Comparison of ENCODE assay signal across 9 cellular contexts in the genomic region with DNA sequence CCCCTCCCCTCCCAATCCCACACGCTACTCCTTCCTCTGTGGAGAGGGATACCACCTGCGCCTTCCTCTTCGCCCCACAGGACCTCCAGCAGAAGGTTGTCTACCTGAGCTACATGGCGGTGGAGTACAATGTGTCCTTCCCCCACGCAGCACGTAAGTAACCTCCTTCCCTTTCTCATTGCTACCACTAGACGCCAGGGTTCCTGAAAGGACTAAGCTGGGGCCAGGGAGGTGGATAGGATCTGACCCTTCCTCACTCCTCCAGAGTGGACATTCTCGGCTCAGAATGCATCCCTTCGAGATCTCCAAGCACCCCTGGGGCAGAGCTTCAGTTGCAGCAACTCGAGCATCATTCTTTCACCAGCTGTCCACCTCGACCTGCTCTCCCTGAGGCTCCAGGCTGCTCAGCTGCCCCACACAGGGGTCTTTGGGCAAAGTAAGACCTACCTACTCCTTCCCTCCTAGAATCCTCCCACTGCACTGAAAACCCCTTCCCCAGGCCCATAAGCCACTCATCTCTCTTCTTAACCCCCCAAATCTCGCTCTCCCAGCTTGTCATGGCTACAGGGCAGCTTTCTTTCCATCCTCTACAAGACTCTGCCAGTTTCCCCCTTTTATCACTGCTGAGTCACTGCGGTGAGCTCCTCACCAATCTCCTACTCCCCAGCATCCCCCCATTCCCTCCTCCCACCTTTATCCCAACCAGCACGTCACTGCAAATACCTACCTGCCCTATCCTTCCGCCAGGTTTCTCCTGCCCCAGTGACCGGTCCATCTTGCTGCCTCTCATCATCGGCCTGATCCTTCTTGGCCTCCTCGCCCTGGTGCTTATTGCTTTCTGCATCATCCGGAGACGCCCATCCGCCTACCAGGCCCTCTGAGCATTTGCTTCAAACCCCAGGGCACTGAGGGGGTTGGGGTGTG. TPM values are rescaled to one million over a fixed set of nuclear protein-coding genes. Genes with fewer than 3 reads are reported as not detected.
A peak's percentile ranks its signal among the peaks of the same experiment; 100 is the strongest.
DNase-seq lines count a peak whose midpoint lies in the region; ATAC-seq, FAIRE-seq and TF ChIP-seq lines count a peak whose summit lies in the region.
"Had no signal": no experiment of that assay in that cellular context is flagged by ENCODE, and none has a peak within 500 bp of the region (broad histone marks: within the 10 kb centered on the region; RNA-seq: fewer than 3 reads in every experiment).

No MANE protein-coding gene starts in this region.

- peaks cover 49% of the 10 kb centered on the region for H3K4me1 Mint-ChIP-seq in astrocyte (ENCODE audit: low read depth, unreplicated experiment)

- CTCF ChIA-PET in HEK293 (lab: Yijun Ruan, JAX): interaction anchor here (0.5 to 2.6 kb wide), 6 partner anchors 8 to 195 kb away, joined by 3 to 11 read pairs (median 6); partner anchors contain the start of genes TMEM102, TP53 and WRAP53

- H3K4me2 ChIP-seq in astrocyte (ENCODE audit: low read length): peak overlapping the region; percentile 61

- peak overlapping the region; percentile 37 for H3K4me3 Mint-ChIP-seq in astrocyte (ENCODE audit: unreplicated experiment)

- TF ChIP-seq CTCF in 22Rv1 (IDR thresholded peaks at IDR 0.05) (no peak), HEK293 (tag by site-specific recombination; IDR thresholded peaks at IDR 0.05) (no peak), astrocyte (IDR thresholded peaks at IDR 0.05; ENCODE audit: insufficient read depth, low read depth, low read length) (no peak)

- peaks cover 43% of the 10 kb centered on the region for H3K36me3 Mint-ChIP-seq in astrocyte (ENCODE audit: low read depth, unreplicated experiment)

- FAIRE-seq in astrocyte (lab: Jason Lieb, UNC): no peak

- POLR2A ChIA-PET in HEK293 (lab: Yijun Ruan, JAX): interaction anchor here (0.6 to 3.7 kb wide), 6 partner anchors 9 to 135 kb away, joined by 3 to 50 read pairs (median 8); partner anchors contain the start of genes ATP1B2, FXR2, SOX15 and TP53

- no peak overlapping the region for H3K4me3 ChIP-seq in HEK293 (ENCODE audit: low read depth, low read length)
- H3K4me3 ChIP-seq in astrocyte (ENCODE audit: insufficient read depth, low read depth, low read length): no peak overlapping the region
- peak overlapping the region; percentile 55 to 72 for H3K4me3 ChIP-seq in mucosa of rectum (ENCODE audit: low read length in 2 of 2)

- H3K4me1 ChIP-seq in HEK293 (ENCODE audit: control insufficient read depth, insufficient read depth, low read length) (peaks cover 8% of the 10 kb centered on the region; the same call in 1 of the 2 replicates), astrocyte (ENCODE audit: insufficient read depth, low read length) (peaks cover 38% of the 10 kb centered on the region), mucosa of rectum (ENCODE audit: control insufficient read depth in 2 of 2, insufficient read depth in 2 of 2, low read length in 2 of 2) (peaks cover 34 to 44% of the 10 kb centered on the region in 2 donors)

- H3K27me3 ChIP-seq in astrocyte (ENCODE audit: insufficient read depth, low read length) (no peaks in the 10 kb centered on the region), mucosa of rectum (ENCODE audit: control insufficient read depth in 2 of 2, insufficient read depth in 2 of 2, low read length in 2 of 2) (no peaks in the 10 kb centered on the region)

- peaks cover 69% of the 10 kb centered on the region for H3K79me2 ChIP-seq in astrocyte (ENCODE audit: insufficient read depth, low read length)

- peak overlapping the region; percentile 83 for H3K27ac Mint-ChIP-seq in astrocyte (ENCODE audit: unreplicated experiment)

- H3K27me3 Mint-ChIP-seq in astrocyte (ENCODE audit: low read depth, unreplicated experiment): no peaks in the 10 kb centered on the region

- H3K9me3 ChIP-seq in HEK293 (ENCODE audit: control insufficient read depth, insufficient read depth, low read depth, low read length) (no peaks in the 10 kb centered on the region), astrocyte (ENCODE audit: insufficient read depth, low read depth, low read length) (no peaks in the 10 kb centered on the region), mucosa of rectum (ENCODE audit: control insufficient read depth in 2 of 2, low read length in 2 of 2) (no peaks in the 10 kb centered on the region)

- H3K27ac ChIP-seq in 22Rv1: peak overlapping the region; percentile 99
- H3K27ac ChIP-seq in HEK293 (ENCODE audit: extremely low read depth, low read depth, low read length): no peak overlapping the region; the same call in 1 of the 2 replicates
- H3K27ac ChIP-seq in astrocyte (ENCODE audit: low read depth, low read length): no peak overlapping the region
- peak overlapping the region; percentile 93 to 94 for H3K27ac ChIP-seq in mucosa of rectum (ENCODE audit: low read depth in 2 of 2, low read length in 2 of 2)

- H4K20me1 ChIP-seq in astrocyte (ENCODE audit: insufficient read depth, low read length): peaks cover 47% of the 10 kb centered on the region

- H3K36me3 ChIP-seq in HEK293 (ENCODE audit: control insufficient read depth in 2 of 2, insufficient read depth in 1 of 2, low read length in 2 of 2): peaks cover 21 to 63% of the 10 kb centered on the region in 2 experiments
- peaks cover 29% of the 10 kb centered on the region for H3K36me3 ChIP-seq in astrocyte (ENCODE audit: insufficient read depth, low read length)
- peaks cover 31 to 33% of the 10 kb centered on the region in 2 donors for H3K36me3 ChIP-seq in mucosa of rectum (ENCODE audit: control insufficient read depth in 2 of 2, insufficient read depth in 2 of 2, low read length in 2 of 2)

- ATAC-seq in GM21367 (IDR thresholded peaks at IDR 0.05; ENCODE audit: unreplicated experiment): no peak
- no peak for ATAC-seq in GM19351 (IDR thresholded peaks at IDR 0.05; ENCODE audit: unreplicated experiment)
- no peak for ATAC-seq in HG03097 (IDR thresholded peaks at IDR 0.05; ENCODE audit: low FRiP score, unreplicated experiment)

- H3K9ac ChIP-seq in astrocyte (ENCODE audit: low read length) (no peak overlapping the region), mucosa of rectum (ENCODE audit: low read depth in 1 of 2, low read length in 2 of 2) (peak overlapping the region in 1 of 2 donors; percentile 77)

- H2AFZ ChIP-seq in astrocyte (ENCODE audit: low read depth, low read length): no peak overlapping the region

- H3K9me3 Mint-ChIP-seq in astrocyte (ENCODE audit: unreplicated experiment): no peaks in the 10 kb centered on the region

- DNase-seq in astrocyte (ENCODE audit: low read depth): no peak
- no peak for DNase-seq in stimulated activated CD4-positive, alpha-beta T cell treated with anti-CD3 and anti-CD28 coated beads, Interleukin-4, amount 100 ng/mL, for 4 hours
- DNase-seq: activated CD4-positive, alpha-beta T cell treated with anti-CD3 and anti-CD28 coated beads, Interleukin-2, amount 50 U/mL, for 4 hours had no signal

TF ChIP-seq in HEK293, 187 proteins besides CTCF, POLR2A, EP300 and RAD21:
- 0 out of 2 replicates have a peak, but pooled peaks have one; percentile 18 for TF ChIP-seq WT1 (tag by site-specific recombination; IDR thresholded peaks at IDR 0.05)
- TF ChIP-seq KLF8 (tag by site-specific recombination; IDR thresholded peaks at IDR 0.05): no peak
- TF ChIP-seq ZNF366 (tag by site-specific recombination; conservative IDR thresholded peaks at IDR 0.05): peak; percentile 40
- peak; percentile 46; the same call in 1 of the 2 replicates for TF ChIP-seq ZNF398 (tag by site-specific recombination; IDR thresholded peaks at IDR 0.05)
- TF ChIP-seq ZBTB8A (tag by site-specific recombination; IDR thresholded peaks at IDR 0.05): no peak
- no peak for TF ChIP-seq YY1 (tag by site-specific recombination; IDR thresholded peaks at IDR 0.05)
- no peak for TF ChIP-seq GFI1B (tag by site-specific recombination; IDR thresholded peaks at IDR 0.05)
- TF ChIP-seq ZNF514 (tag by site-specific recombination; IDR thresholded peaks at IDR 0.05): no peak
- TF ChIP-seq ZNF341 (tag by site-specific recombination; IDR thresholded peaks at IDR 0.05; ENCODE audit: low read depth): no peak
- TF ChIP-seq HOXA7 (CRISPR knock-in tag; IDR thresholded peaks at IDR 0.05; ENCODE audit: borderline replicate concordance): no peak
- no peak for TF ChIP-seq ZNF510 (tag by site-specific recombination; IDR thresholded peaks at IDR 0.05; ENCODE audit: insufficient replicate concordance)
- TF ChIP-seq ZBTB48 (tag by site-specific recombination; IDR thresholded peaks at IDR 0.05): no peak
- TF ChIP-seq ZNF624 (tag by site-specific recombination; IDR thresholded peaks at IDR 0.05): no peak
- no peak for TF ChIP-seq ZSCAN23 (tag by site-specific recombination; IDR thresholded peaks at IDR 0.05)

RNA-seq across cellular contexts. Expression of gene CD68, which starts 1.5 kb away (rescaled TPM):
- 4.4 and 6.2 TPM in 2 replicates for total RNA-seq in astrocyte

RNA-seq across cellular contexts. Expression of gene MPDU1, which starts 2.8 kb away (rescaled TPM):
- total RNA-seq in astrocyte: 44.6 and 51.2 TPM in 2 replicates

RNA-seq across cellular contexts. Expression of gene SOX15, which starts 9.0 kb away (rescaled TPM):
- 1.7 and 4.0 TPM in 2 replicates for total RNA-seq in astrocyte

RNA-seq across cellular contexts. Expression of gene SENP3, which starts 19.2 kb away (rescaled TPM):
- total RNA-seq in astrocyte: 51.4 and 58.7 TPM in 2 replicates

RNA-seq across cellular contexts. Expression of gene TNFSF13, which starts 22.3 kb away (rescaled TPM):
- total RNA-seq in astrocyte: 0.43 and 0.93 TPM in 2 replicates

Comparison
In these comparisons a context has a peak if more than half of its experiments do, and no peak if none do; other contexts are left out.
1. H3K27ac ChIP-seq: peak in 22Rv1 (single experiment) and mucosa of rectum (2 of 2); none in HEK293 (single experiment) and astrocyte (single experiment).
2. H3K4me3 ChIP-seq: peak in mucosa of rectum (2 of 2); none in HEK293 (single experiment) and astrocyte (single experiment).